ENCODE assay signal across 3 cellular contexts in the genomic region with DNA sequence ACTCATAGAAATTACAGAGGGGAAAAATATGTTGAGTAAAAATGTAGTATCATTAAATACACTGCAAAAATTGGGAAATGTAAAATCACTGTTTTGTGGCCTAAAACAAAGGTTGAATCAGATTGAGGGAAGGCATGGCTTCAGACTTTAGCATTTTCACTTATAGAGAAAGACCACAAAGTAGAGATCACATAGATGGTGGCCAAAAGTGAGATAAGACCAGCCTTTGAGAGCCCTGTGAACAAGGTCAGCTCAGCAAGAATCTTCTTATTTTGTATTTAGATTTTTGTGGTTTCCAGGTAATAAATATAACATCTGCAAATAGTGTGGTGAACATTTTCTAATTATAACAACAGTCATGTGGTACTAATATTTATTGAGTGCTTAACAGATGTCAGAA.
"Had no signal": no experiment of that assay in that cellular context is flagged by ENCODE, and none has a peak within 500 bp of the region (broad histone marks: within the 10 kb centered on the region; RNA-seq: fewer than 3 reads in every experiment).

No MANE protein-coding gene starts in this region.

- ATAC-seq: GM12878 had no signal

- DNase-seq: GDM1, GF-D8 had no signal

- H3K4me3 ChIP-seq: GM12878 had no signal
